ENCODE assay signal across 34 cellular contexts in the genomic region with DNA sequence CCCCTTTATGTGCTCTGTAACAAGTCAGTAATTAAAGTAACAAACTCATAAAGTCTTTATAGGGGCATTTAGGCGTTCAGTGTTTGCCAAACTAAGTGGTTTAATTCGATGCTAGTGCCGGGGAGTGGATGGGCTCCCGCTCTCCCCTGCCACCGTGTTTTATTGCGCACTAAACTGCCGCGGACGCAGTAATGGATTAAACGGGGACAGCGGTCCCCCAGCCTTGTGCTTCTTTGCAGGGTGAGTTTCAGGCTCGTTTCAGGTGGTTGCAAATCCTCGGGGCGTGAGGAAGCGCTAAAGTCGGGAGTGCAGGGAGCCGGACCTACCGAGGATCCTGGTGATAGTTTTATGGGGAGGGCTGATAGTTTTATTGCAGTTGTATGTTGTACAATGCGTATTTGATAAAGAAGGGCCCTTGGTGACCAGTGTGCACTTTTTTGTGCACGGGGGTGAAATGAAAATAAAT. TPM values are rescaled to one million over a fixed set of nuclear protein-coding genes. Genes with fewer than 3 reads are reported as not detected.
DNase-seq lines count a peak whose midpoint lies in the region; ATAC-seq and TF ChIP-seq lines count a peak whose summit lies in the region.
"Had no signal": no experiment of that assay in that cellular context is flagged by ENCODE, and none has a peak within 500 bp of the region (broad histone marks: within the 10 kb centered on the region; RNA-seq: fewer than 3 reads in every experiment).

No MANE protein-coding gene starts in this region.

- WGBS in endodermal cell (ENCODE audit: insufficient coverage in 1 of 2, insufficient read length in 1 of 2), 2 experiments: 3% methylated on average over 11 to 20 of the region's 20 CpGs

- H3K27me3 ChIP-seq in endodermal cell (ENCODE audit: control insufficient read depth, insufficient read depth, low read length, poor library complexity, severe bottlenecking): peaks cover 99% of the 10 kb centered on the region
- H3K27me3 ChIP-seq: ovary had no signal

- no peak overlapping the region for H3K9ac ChIP-seq in endodermal cell (ENCODE audit: extremely low read depth, low read length, poor library complexity, severe bottlenecking)

- H3K4me1 ChIP-seq in endodermal cell (ENCODE audit: control insufficient read depth, insufficient read depth, low read length): no peaks in the 10 kb centered on the region
- H3K4me1 ChIP-seq: SJSA1 had no signal

- H3K27me3 Mint-ChIP-seq in endodermal cell (ENCODE audit: insufficient read depth): peaks cover 98% of the 10 kb centered on the region
- H3K27me3 Mint-ChIP-seq in neural crest cell (ENCODE audit: low read depth): peaks cover 96% of the 10 kb centered on the region

- intact Hi-C loops in Right ventricle myocardium inferior (cut with DNase I): no loop called here

- no peak overlapping the region for H3K4me3 Mint-ChIP-seq in endodermal cell
- H3K4me3 Mint-ChIP-seq in neural crest cell: peak overlapping the region; percentile 64
- H3K4me3 Mint-ChIP-seq: activated naive CD8-positive, alpha-beta T cell treated with anti-CD3 and anti-CD28 coated beads, Interleukin-2, amount 50 U/mL, for 24 hours; central memory CD8-positive, alpha-beta T cell; dendritic cell treated with granulocyte-macrophage colony-stimulating factor and Interleukin-4, amounts not matched to agents 40 ng/mL and 50 ng/mL, for 4 days; naive thymus-derived CD4-positive, alpha-beta T cell had no signal

- no peak for ATAC-seq in Right ventricle myocardium inferior
- no peak for ATAC-seq in HG02759 (IDR thresholded peaks at IDR 0.05; ENCODE audit: unreplicated experiment)
- ATAC-seq: activated naive CD8-positive, alpha-beta T cell treated with anti-CD3 and anti-CD28 coated beads, Interleukin-2, amount 50 U/mL, for 24 hours; K562; naive thymus-derived CD4-positive, alpha-beta T cell had no signal

- H3K27ac Mint-ChIP-seq in endodermal cell (no peak overlapping the region), neural crest cell (ENCODE audit: unreplicated experiment) (peak overlapping the region; percentile 7)
- H3K27ac Mint-ChIP-seq: activated naive CD8-positive, alpha-beta T cell treated with anti-CD3 and anti-CD28 coated beads, Interleukin-2, amount 50 U/mL, for 24 hours; CD14-positive monocyte; dendritic cell treated with granulocyte-macrophage colony-stimulating factor and Interleukin-4, amounts not matched to agents 40 ng/mL and 50 ng/mL, for 4 days had no signal

- H3K27ac ChIP-seq in endodermal cell (ENCODE audit: low read depth, low read length): no peak overlapping the region
- H3K27ac ChIP-seq: 22Rv1, ovary, right atrium auricular region, SJSA1, tibial nerve had no signal

- peaks cover 6% of the 10 kb centered on the region for H3K9me3 Mint-ChIP-seq in endodermal cell
- no peaks in the 10 kb centered on the region for H3K9me3 Mint-ChIP-seq in neural crest cell
- H3K9me3 Mint-ChIP-seq: activated naive CD8-positive, alpha-beta T cell treated with anti-CD3 and anti-CD28 coated beads, Interleukin-2, amount 50 U/mL, for 24 hours; central memory CD8-positive, alpha-beta T cell; dendritic cell treated with granulocyte-macrophage colony-stimulating factor and Interleukin-4, amounts not matched to agents 40 ng/mL and 50 ng/mL, for 4 days had no signal

- no peaks in the 10 kb centered on the region for H3K36me3 ChIP-seq in endodermal cell (ENCODE audit: control insufficient read depth, insufficient read depth, low read length)
- H3K36me3 ChIP-seq: ovary, right atrium auricular region, SJSA1 had no signal

- DNase-seq in DMS153 treated with DMSO at 0.1 percent for 48 hours (lab: John Stamatoyannopoulos, UW; ENCODE audit: unreplicated experiment) (peak; percentile 4), DMS153 (lab: John Stamatoyannopoulos, UW) (no peak), NCI-H69 (lab: John Stamatoyannopoulos, UW) (peak; percentile 10), endodermal cell (peak; percentile 55), neural crest cell (ENCODE audit: low read depth, low spot score) (no peak), Right ventricle myocardium inferior (ENCODE audit: missing footprints) (no peak), NCI-H1694 treated with DMSO at 0.1 percent for 48 hours (lab: John Stamatoyannopoulos, UW) (no peak)
- DNase-seq: activated CD8-positive, alpha-beta memory T cell treated with anti-CD3 and anti-CD28 coated beads for 24 hours; activated effector memory CD4-positive, alpha-beta T cell treated with anti-CD3 and anti-CD28 coated beads, Interleukin-2, amount 50 U/mL, for 16 hours; activated naive CD8-positive, alpha-beta T cell treated with anti-CD3 and anti-CD28 coated beads, Interleukin-2, amount 50 U/mL, for 24 hours; Calu3; midbrain; naive thymus-derived CD4-positive, alpha-beta T cell; NCI-H1436 treated with DMSO at 0.1 percent for 48 hours; NCI-H2171; NCI-H510A treated with DMSO at 0.1 percent for 48 hours; ovary; stimulated activated CD4-positive, alpha-beta T cell treated with anti-CD3 and anti-CD28 coated beads, Interleukin-2, amount 100 ng/mL, for 24 hours; T-helper 1 cell had no signal

- no peak overlapping the region for H3K4me3 ChIP-seq in endodermal cell (ENCODE audit: low read length)
- H3K4me3 ChIP-seq: K562, ovary, right atrium auricular region, SJSA1, tibial nerve had no signal

- no peak for TF ChIP-seq CTCF in endodermal cell (conservative IDR thresholded peaks at IDR 0.05)
- no peak for TF ChIP-seq CTCF in neural crest cell (conservative IDR thresholded peaks at IDR 0.05)

- H3K9me3 ChIP-seq in endodermal cell (ENCODE audit: control insufficient read depth, low read length): peaks cover 3% of the 10 kb centered on the region
- H3K9me3 ChIP-seq: SJSA1 had no signal

- H3K4me1 Mint-ChIP-seq in endodermal cell: peaks cover 33% of the 10 kb centered on the region
- peaks cover 58% of the 10 kb centered on the region for H3K4me1 Mint-ChIP-seq in neural crest cell
- H3K4me1 Mint-ChIP-seq: central memory CD8-positive, alpha-beta T cell had no signal

- no peaks in the 10 kb centered on the region for H3K36me3 Mint-ChIP-seq in endodermal cell (ENCODE audit: low read depth)
- H3K36me3 Mint-ChIP-seq in neural crest cell (ENCODE audit: low read depth): peaks cover 6% of the 10 kb centered on the region
- H3K36me3 Mint-ChIP-seq: CD14-positive monocyte had no signal

RNA-seq across cellular contexts. Expression of a gene that starts 1.7 kb away (rescaled TPM):
- total RNA-seq in endodermal cell (not detected), neural crest cell (28.4 and 28.5 TPM in 2 replicates), Right ventricle myocardium inferior (not detected)
- 6.8 TPM for polyA plus RNA-seq in endodermal cell (2013, experiment 1 of 2)
- 8.2 TPM for polyA plus RNA-seq in endodermal cell (2013, experiment 2 of 2)
- total RNA-seq: Calu3; H4; HT1080; K562; liver; MCF 10A; naive thymus-derived CD4-positive, alpha-beta T cell; ovary; right atrium auricular region; RPMI7951; SJSA1; tibial nerve had no signal
- polyA plus RNA-seq: CD14-positive monocyte; K562; keratinocyte; liver; naive thymus-derived CD4-positive, alpha-beta T cell; ovary had no signal

Comparison
In these comparisons a context has a peak if more than half of its experiments do, and no peak if none do; other contexts are left out.
1. DNase-seq: peak in DMS153 treated with DMSO at 0.1 percent for 48 hours (single experiment), NCI-H69 (single experiment) and endodermal cell (single experiment); none in DMS153 (single experiment), neural crest cell (single experiment), Right ventricle myocardium inferior (single experiment) and NCI-H1694 treated with DMSO at 0.1 percent for 48 hours (single experiment).
2. RNA of a gene that starts 1.7 kb away (total RNA-seq): 28.4 to 28.5 TPM in neural crest cell; not detected in endodermal cell and not detected in Right ventricle myocardium inferior (single experiment); every median in the first group is over 10 times any median in the second.